Comparison of ENCODE assay signal across 2 cellular contexts in the genomic region with DNA sequence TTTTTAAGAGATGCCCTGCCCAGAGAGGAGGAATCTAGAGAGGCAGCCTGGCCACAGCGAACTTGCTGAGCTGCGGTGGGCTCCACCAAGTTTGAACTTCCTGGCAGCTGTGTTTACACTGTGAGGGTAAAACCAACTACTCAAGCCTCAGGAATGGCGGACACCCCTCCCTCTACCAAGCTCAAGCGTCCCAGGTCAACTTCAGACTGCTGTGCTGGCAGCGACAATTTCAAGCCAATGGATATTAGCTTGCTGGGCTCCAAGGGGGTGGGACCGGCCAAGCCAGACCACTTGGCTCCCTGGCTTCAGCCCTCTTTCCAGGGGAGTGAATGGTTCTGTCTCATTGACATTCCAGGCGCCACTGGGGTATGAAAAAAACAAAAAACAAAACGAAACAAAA.
TF ChIP-seq lines count a peak whose summit lies in the region.

No MANE protein-coding gene starts in this region.

TF ChIP-seq in SK-N-SH, 30 proteins besides CTCF, POLR2A, EP300 and RAD21 (continued from another document):
- no peak for TF ChIP-seq NFIC (IDR thresholded peaks at IDR 0.05; ENCODE audit: borderline replicate concordance)
- no peak for TF ChIP-seq CHD2 (IDR thresholded peaks at IDR 0.05; ENCODE audit: low read length, partially characterized antibody)
- TF ChIP-seq NRF1 (IDR thresholded peaks at IDR 0.05; ENCODE audit: low read depth, low read length) = no peak
- TF ChIP-seq, protein P1, sequence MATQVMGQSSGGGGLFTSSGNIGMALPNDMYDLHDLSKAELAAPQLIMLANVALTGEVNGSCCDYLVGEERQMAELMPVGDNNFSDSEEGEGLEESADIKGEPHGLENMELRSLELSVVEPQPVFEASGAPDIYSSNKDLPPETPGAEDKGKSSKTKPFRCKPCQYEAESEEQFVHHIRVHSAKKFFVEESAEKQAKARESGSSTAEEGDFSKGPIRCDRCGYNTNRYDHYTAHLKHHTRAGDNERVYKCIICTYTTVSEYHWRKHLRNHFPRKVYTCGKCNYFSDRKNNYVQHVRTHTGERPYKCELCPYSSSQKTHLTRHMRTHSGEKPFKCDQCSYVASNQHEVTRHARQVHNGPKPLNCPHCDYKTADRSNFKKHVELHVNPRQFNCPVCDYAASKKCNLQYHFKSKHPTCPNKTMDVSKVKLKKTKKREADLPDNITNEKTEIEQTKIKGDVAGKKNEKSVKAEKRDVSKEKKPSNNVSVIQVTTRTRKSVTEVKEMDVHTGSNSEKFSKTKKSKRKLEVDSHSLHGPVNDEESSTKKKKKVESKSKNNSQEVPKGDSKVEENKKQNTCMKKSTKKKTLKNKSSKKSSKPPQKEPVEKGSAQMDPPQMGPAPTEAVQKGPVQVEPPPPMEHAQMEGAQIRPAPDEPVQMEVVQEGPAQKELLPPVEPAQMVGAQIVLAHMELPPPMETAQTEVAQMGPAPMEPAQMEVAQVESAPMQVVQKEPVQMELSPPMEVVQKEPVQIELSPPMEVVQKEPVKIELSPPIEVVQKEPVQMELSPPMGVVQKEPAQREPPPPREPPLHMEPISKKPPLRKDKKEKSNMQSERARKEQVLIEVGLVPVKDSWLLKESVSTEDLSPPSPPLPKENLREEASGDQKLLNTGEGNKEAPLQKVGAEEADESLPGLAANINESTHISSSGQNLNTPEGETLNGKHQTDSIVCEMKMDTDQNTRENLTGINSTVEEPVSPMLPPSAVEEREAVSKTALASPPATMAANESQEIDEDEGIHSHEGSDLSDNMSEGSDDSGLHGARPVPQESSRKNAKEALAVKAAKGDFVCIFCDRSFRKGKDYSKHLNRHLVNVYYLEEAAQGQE (IDR thresholded peaks at IDR 0.05; ENCODE audit: low read depth, low read length) = no peak
- TF ChIP-seq TEAD4 (IDR thresholded peaks at IDR 0.05; ENCODE audit: borderline replicate concordance, insufficient read depth) = no peak
- TF ChIP-seq EZH2phosphoT487 (IDR thresholded peaks at IDR 0.05; ENCODE audit: borderline replicate concordance, low read depth) = no peak
- TF ChIP-seq GATA2 (CRISPR knock-in tag; IDR thresholded peaks at IDR 0.05) = no peak
- no peak for TF ChIP-seq GABPA (IDR thresholded peaks at IDR 0.05; ENCODE audit: low read depth)
- no peak for TF ChIP-seq RXRA (IDR thresholded peaks at IDR 0.05; ENCODE audit: borderline replicate concordance, low read depth)
- no peak for TF ChIP-seq SMC3 (IDR thresholded peaks at IDR 0.05; ENCODE audit: low read depth, low read length)

TF ChIP-seq in SK-N-SH treated with all-trans-retinoic acid at 6 μM for 48 hours, 23 proteins besides CTCF, POLR2A, EP300 and RAD21 (continued from another document):
- TF ChIP-seq ISL1 (CRISPR knock-in tag; IDR thresholded peaks at IDR 0.05) = no peak
- TF ChIP-seq, protein P2, sequence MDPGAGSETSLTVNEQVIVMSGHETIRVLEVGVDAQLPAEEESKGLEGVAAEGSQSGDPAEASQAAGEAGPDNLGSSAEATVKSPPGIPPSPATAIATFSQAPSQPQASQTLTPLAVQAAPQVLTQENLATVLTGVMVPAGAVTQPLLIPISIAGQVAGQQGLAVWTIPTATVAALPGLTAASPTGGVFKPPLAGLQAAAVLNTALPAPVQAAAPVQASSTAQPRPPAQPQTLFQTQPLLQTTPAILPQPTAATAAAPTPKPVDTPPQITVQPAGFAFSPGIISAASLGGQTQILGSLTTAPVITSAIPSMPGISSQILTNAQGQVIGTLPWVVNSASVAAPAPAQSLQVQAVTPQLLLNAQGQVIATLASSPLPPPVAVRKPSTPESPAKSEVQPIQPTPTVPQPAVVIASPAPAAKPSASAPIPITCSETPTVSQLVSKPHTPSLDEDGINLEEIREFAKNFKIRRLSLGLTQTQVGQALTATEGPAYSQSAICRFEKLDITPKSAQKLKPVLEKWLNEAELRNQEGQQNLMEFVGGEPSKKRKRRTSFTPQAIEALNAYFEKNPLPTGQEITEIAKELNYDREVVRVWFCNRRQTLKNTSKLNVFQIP (CRISPR knock-in tag; IDR thresholded peaks at IDR 0.05; ENCODE audit: borderline replicate concordance, low read depth) = no peak
- no peak for TF ChIP-seq TOX (CRISPR knock-in tag; IDR thresholded peaks at IDR 0.05; ENCODE audit: borderline replicate concordance)
- no peak for TF ChIP-seq ARNTL (CRISPR knock-in tag; IDR thresholded peaks at IDR 0.05; ENCODE audit: borderline replicate concordance, low read depth)
- no peak for TF ChIP-seq ZNF70 (CRISPR knock-in tag; IDR thresholded peaks at IDR 0.05)
- TF ChIP-seq, protein P3, sequence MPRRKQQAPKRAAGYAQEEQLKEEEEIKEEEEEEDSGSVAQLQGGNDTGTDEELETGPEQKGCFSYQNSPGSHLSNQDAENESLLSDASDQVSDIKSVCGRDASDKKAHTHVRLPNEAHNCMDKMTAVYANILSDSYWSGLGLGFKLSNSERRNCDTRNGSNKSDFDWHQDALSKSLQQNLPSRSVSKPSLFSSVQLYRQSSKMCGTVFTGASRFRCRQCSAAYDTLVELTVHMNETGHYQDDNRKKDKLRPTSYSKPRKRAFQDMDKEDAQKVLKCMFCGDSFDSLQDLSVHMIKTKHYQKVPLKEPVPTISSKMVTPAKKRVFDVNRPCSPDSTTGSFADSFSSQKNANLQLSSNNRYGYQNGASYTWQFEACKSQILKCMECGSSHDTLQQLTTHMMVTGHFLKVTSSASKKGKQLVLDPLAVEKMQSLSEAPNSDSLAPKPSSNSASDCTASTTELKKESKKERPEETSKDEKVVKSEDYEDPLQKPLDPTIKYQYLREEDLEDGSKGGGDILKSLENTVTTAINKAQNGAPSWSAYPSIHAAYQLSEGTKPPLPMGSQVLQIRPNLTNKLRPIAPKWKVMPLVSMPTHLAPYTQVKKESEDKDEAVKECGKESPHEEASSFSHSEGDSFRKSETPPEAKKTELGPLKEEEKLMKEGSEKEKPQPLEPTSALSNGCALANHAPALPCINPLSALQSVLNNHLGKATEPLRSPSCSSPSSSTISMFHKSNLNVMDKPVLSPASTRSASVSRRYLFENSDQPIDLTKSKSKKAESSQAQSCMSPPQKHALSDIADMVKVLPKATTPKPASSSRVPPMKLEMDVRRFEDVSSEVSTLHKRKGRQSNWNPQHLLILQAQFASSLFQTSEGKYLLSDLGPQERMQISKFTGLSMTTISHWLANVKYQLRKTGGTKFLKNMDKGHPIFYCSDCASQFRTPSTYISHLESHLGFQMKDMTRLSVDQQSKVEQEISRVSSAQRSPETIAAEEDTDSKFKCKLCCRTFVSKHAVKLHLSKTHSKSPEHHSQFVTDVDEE (CRISPR knock-in tag; IDR thresholded peaks at IDR 0.05) = no peak
- TF ChIP-seq SNAI2 (CRISPR knock-in tag; IDR thresholded peaks at IDR 0.05) = no peak
- TF ChIP-seq, protein P4, sequence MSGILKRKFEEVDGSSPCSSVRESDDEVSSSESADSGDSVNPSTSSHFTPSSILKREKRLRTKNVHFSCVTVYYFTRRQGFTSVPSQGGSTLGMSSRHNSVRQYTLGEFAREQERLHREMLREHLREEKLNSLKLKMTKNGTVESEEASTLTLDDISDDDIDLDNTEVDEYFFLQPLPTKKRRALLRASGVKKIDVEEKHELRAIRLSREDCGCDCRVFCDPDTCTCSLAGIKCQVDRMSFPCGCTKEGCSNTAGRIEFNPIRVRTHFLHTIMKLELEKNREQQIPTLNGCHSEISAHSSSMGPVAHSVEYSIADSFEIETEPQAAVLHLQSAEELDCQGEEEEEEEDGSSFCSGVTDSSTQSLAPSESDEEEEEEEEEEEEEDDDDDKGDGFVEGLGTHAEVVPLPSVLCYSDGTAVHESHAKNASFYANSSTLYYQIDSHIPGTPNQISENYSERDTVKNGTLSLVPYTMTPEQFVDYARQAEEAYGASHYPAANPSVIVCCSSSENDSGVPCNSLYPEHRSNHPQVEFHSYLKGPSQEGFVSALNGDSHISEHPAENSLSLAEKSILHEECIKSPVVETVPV (CRISPR knock-in tag; IDR thresholded peaks at IDR 0.05) = no peak
- TF ChIP-seq ZFP30 (CRISPR knock-in tag; IDR thresholded peaks at IDR 0.05) = no peak
- TF ChIP-seq PPARA (CRISPR knock-in tag; IDR thresholded peaks at IDR 0.05; ENCODE audit: borderline replicate concordance) = no peak
- TF ChIP-seq, protein P5, sequence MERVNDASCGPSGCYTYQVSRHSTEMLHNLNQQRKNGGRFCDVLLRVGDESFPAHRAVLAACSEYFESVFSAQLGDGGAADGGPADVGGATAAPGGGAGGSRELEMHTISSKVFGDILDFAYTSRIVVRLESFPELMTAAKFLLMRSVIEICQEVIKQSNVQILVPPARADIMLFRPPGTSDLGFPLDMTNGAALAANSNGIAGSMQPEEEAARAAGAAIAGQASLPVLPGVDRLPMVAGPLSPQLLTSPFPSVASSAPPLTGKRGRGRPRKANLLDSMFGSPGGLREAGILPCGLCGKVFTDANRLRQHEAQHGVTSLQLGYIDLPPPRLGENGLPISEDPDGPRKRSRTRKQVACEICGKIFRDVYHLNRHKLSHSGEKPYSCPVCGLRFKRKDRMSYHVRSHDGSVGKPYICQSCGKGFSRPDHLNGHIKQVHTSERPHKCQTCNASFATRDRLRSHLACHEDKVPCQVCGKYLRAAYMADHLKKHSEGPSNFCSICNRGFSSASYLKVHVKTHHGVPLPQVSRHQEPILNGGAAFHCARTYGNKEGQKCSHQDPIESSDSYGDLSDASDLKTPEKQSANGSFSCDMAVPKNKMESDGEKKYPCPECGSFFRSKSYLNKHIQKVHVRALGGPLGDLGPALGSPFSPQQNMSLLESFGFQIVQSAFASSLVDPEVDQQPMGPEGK (CRISPR knock-in tag; IDR thresholded peaks at IDR 0.05; ENCODE audit: borderline replicate concordance) = no peak
- TF ChIP-seq TCF4 (CRISPR knock-in tag; IDR thresholded peaks at IDR 0.05; ENCODE audit: borderline replicate concordance) = no peak
- TF ChIP-seq RARB (CRISPR knock-in tag; IDR thresholded peaks at IDR 0.05) = no peak
